24 cellular contexts compared by ENCODE assay signal in the genomic region with DNA sequence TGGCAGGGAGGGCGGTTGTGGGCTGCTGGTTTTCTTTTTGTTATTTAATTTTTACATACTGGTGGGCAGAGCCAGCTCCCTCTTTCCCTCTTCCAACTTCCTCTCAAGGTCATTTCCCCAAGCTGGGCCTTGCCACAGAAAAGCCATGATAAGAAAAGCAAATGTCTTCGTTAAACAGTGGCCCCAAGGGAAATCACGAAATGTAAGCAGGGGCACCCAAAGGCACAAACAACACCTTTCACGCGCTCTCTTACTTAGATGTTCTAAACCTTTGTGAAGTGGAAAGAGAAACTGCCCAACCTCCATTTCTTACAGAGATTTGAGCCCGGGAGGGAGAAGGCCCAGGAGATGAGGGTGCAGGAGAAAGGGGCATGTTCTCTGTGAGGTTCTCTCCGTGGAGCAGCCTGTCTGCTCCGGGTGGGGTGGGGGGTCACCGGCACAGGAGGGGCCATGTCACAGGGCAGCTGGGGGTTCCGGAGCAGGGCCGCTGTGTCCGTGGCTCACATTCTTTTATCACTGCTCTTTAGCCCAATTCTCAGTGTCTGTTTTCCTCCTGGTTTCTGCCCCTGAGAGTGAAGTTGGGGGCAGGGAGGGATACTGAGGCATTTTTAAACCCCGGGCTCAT.
"Had no signal": no experiment of that assay in that cellular context is flagged by ENCODE, and none has a peak within 500 bp of the region (broad histone marks: within the 10 kb centered on the region; RNA-seq: fewer than 3 reads in every experiment).

No MANE protein-coding gene starts in this region.

- DNase-seq: activated CD4-positive, alpha-beta T cell treated with anti-CD3 and anti-CD28 coated beads for 1 hour; activated CD8-positive, alpha-beta memory T cell treated with anti-CD3 and anti-CD28 coated beads, Interleukin-2, amount 50 U/mL, for 4 hours; activated T-cell treated with anti-CD3 and anti-CD28 coated beads, Interleukin-2, amount 50 U/mL, for 24 hours; adrenal gland; cortex of kidney; endodermal cell; heart left ventricle; lower lobe of right lung; midbrain; occipital lobe; posterior cingulate gyrus; retina; stimulated activated CD4-positive, alpha-beta T cell treated with anti-CD3 and anti-CD28 coated beads, Interleukin-4, amount 100 ng/mL, for 1 hour; stimulated activated naive CD4-positive, alpha-beta T cell; upper lobe of right lung had no signal

- H3K9me3 Mint-ChIP-seq: activated T-cell treated with anti-CD3 and anti-CD28 coated beads, Interleukin-2, amount 50 U/mL, for 24 hours; activated T-helper 17 cell treated with anti-CD3 and anti-CD28 coated beads, Interleukin-2, amount 50 U/mL, for 72 hours; T-helper 2 cell treated with Interferon-gamma antibody and Interleukin-4, amounts not matched to agents 5 μg/mL and 100 μg/mL, for 36 hours had no signal

- FAIRE-seq: bronchial epithelial cell, keratinocyte had no signal

- H3K27me3 ChIP-seq: adrenal gland, gastroesophageal sphincter, heart left ventricle, upper lobe of right lung had no signal

- H3K27ac Mint-ChIP-seq: activated naive CD8-positive, alpha-beta T cell; activated T-cell treated with anti-CD3 and anti-CD28 coated beads, Interleukin-2, amount 50 U/mL, for 24 hours; activated T-helper 17 cell treated with anti-CD3 and anti-CD28 coated beads, Interleukin-2, amount 50 U/mL, for 72 hours; endodermal cell; T-helper 2 cell treated with Interferon-gamma antibody and Interleukin-4, amounts not matched to agents 5 μg/mL and 100 μg/mL, for 36 hours had no signal

- H3K36me3 Mint-ChIP-seq: activated naive CD8-positive, alpha-beta T cell had no signal

- H3K4me1 Mint-ChIP-seq: activated T-helper 17 cell treated with anti-CD3 and anti-CD28 coated beads, Interleukin-2, amount 50 U/mL, for 72 hours had no signal

- H3K4me1 ChIP-seq: adrenal gland, gastroesophageal sphincter, heart left ventricle, lower lobe of right lung, upper lobe of right lung had no signal

- H3K4me3 Mint-ChIP-seq: activated naive CD8-positive, alpha-beta T cell; activated T-cell treated with anti-CD3 and anti-CD28 coated beads, Interleukin-2, amount 50 U/mL, for 24 hours; activated T-helper 17 cell treated with anti-CD3 and anti-CD28 coated beads, Interleukin-2, amount 50 U/mL, for 72 hours; endodermal cell; nephron; T-helper 2 cell treated with Interferon-gamma antibody and Interleukin-4, amounts not matched to agents 5 μg/mL and 100 μg/mL, for 36 hours had no signal

- H3K27ac ChIP-seq: adrenal gland, gastroesophageal sphincter, heart left ventricle, lower lobe of right lung, SK-N-MC, upper lobe of right lung, VCaP had no signal

- H3K36me3 ChIP-seq: adrenal gland, gastroesophageal sphincter, heart left ventricle, lower lobe of right lung, upper lobe of right lung had no signal

- ATAC-seq: activated T-helper 17 cell treated with anti-CD3 and anti-CD28 coated beads, Interleukin-2, amount 50 U/mL, for 72 hours; gastroesophageal sphincter; heart left ventricle; lower lobe of right lung; upper lobe of right lung had no signal

- H3K27me3 Mint-ChIP-seq: activated naive CD8-positive, alpha-beta T cell; activated T-cell treated with anti-CD3 and anti-CD28 coated beads, Interleukin-2, amount 50 U/mL, for 24 hours had no signal

- H3K9me3 ChIP-seq: adrenal gland, lower lobe of right lung, upper lobe of right lung had no signal

- H3K4me3 ChIP-seq: adrenal gland, gastroesophageal sphincter, heart left ventricle, lower lobe of right lung, SK-N-MC, upper lobe of right lung had no signal
